In the genomic region with DNA sequence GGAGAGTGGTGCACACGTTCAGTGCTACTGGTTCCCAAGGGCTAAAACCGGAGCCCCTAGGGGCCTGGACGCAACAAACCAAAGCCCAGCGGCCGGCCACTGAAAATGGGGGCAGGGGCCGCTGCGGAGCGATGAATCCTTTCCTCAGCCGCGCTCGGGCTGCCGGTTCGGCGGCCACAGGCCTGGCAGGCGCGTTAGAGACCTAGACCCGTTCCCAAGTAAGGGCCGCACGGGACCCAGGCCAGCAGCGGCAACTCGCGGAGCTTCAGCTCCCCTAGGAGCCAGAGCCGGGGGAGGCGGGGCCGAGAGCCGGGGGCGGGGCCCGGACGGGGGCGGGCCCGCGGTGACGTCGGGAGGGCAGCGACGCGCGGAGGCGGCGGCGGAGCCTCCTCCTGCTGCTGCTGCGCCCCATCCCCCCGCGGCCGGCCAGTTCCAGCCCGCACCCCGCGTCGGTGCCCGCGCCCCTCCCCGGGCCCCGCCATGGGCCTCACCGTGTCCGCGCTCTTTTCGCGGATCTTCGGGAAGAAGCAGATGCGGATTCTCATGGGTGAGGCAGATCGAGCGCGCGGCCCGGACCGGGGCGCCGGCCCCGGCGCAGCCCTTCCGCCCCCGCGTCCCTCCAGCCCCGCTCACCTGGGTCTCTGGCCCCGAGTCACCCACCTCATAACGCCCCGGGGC, we compare ENCODE assay signal across 8 cellular contexts. TPM values are rescaled to one million over a fixed set of nuclear protein-coding genes. Genes with fewer than 3 reads are reported as not detected.
DNase-seq lines count a peak whose midpoint lies in the region; ATAC-seq and TF ChIP-seq lines count a peak whose summit lies in the region.

TSS of gene ARF5 (plus strand) at position 393 of the 678 bp plus-strand sequence. CDS start at position 481, 88 bp downstream.

- H3K27me3 ChIP-seq in right cardiac atrium (ENCODE audit: control insufficient read depth, insufficient read depth) (no peaks in the 10 kb centered on the region), rectal smooth muscle tissue (ENCODE audit: control insufficient read depth, insufficient read depth, low read length) (no peaks in the 10 kb centered on the region), vagina (no peaks in the 10 kb centered on the region)

- peak within 1 kb of the TSS; percentile 90 for H3K27ac ChIP-seq in right cardiac atrium (ENCODE audit: low read length)
- H3K27ac ChIP-seq in rectal smooth muscle tissue (ENCODE audit: low read depth, low read length): peak within 1 kb of the TSS; percentile 95
- H3K27ac ChIP-seq in vagina: peak within 1 kb of the TSS; percentile 93

- peak; percentile 71 for TF ChIP-seq POLR2A in GM15510 (IDR thresholded peaks at IDR 0.05; ENCODE audit: borderline replicate concordance, extremely low read depth, insufficient read length)
- peak in 1 of 2 donors; percentile 30 for TF ChIP-seq POLR2A in vagina (IDR thresholded peaks at IDR 0.05)

- WGBS in right cardiac atrium: under 1% methylated on average over 77 of the region's 77 CpGs

- H3K4me1 ChIP-seq in right cardiac atrium (ENCODE audit: control insufficient read depth, insufficient read depth, low read length): peaks cover 13% of the 10 kb centered on the region
- H3K4me1 ChIP-seq in rectal smooth muscle tissue (ENCODE audit: control insufficient read depth, insufficient read depth, low read length): peaks cover 27% of the 10 kb centered on the region
- H3K4me1 ChIP-seq in vagina: peaks cover 47% of the 10 kb centered on the region

- DNase-seq in NCI-H146 (lab: John Stamatoyannopoulos, UW) (peak; percentile 80), anterior cingulate cortex (lab: John Stamatoyannopoulos, UW) (peak; percentile 20 to 92 (median 84)), right cardiac atrium (peak; percentile 90 to 97 (median 95)), vagina (ENCODE audit: extremely low spot score in 2 of 2) (no peak)

- TF ChIP-seq CTCF in vagina (IDR thresholded peaks at IDR 0.05): no peak

- ATAC-seq in HG02840 (IDR thresholded peaks at IDR 0.05; ENCODE audit: low FRiP score, unreplicated experiment) (peak; percentile 68), right cardiac atrium (peak; percentile 94 to 96)

- H3K9me3 ChIP-seq in right cardiac atrium (ENCODE audit: control insufficient read depth, low read length) (no peaks in the 10 kb centered on the region), vagina (no peaks in the 10 kb centered on the region)

- intact Hi-C loops in T-helper 2 cell treated with Interferon-gamma antibody and Interleukin-4, amounts not matched to agents 100 ng/mL and 5 ng/mL, for 36 hours (cut with micrococcal nuclease): loop anchor here (1.0 to 10.0 kb wide), 5 partner anchors 64 to 869 kb away; partner anchors contain the start of genes HILPDA, SND1 and ZNF800
- intact Hi-C loops in right cardiac atrium (cut with DNase I): no loop called here
- intact Hi-C loops in vagina (cut with DNase I): loop anchor here (5.0 kb wide), 1 partner anchor 64 kb away; the partner anchor contains the start of gene SND1

- peak within 1 kb of the TSS; percentile 76 for H3K9ac ChIP-seq in rectal smooth muscle tissue (ENCODE audit: low read length)

- peaks cover 8% of the 10 kb centered on the region for H3K36me3 ChIP-seq in rectal smooth muscle tissue (ENCODE audit: control insufficient read depth, insufficient read depth, low read length)
- H3K36me3 ChIP-seq in vagina: peaks cover 0 to 22% of the 10 kb centered on the region in 2 donors

- peak within 1 kb of the TSS; percentile 94 for H3K4me3 ChIP-seq in right cardiac atrium (ENCODE audit: low read length)
- H3K4me3 ChIP-seq in rectal smooth muscle tissue (ENCODE audit: low read length): peak within 1 kb of the TSS; percentile 92
- peak within 1 kb of the TSS; percentile 99 for H3K4me3 ChIP-seq in vagina

RNA-seq across cellular contexts. Expression of gene ARF5, which starts in this region (rescaled TPM):
- total RNA-seq in T-helper 2 cell treated with Interferon-gamma antibody and Interleukin-4, amounts not matched to agents 100 ng/mL and 5 ng/mL, for 36 hours: 102 and 118 TPM in 2 replicates
- total RNA-seq in right cardiac atrium (10 to 100 TPM; 70.4 to 88.0 (median 81.2) TPM), vagina (137 TPM)
- polyA plus RNA-seq in right cardiac atrium: 129 TPM

Comparison
In these comparisons a context has a peak if more than half of its experiments do, and no peak if none do; other contexts are left out.
1. DNase-seq: peak in NCI-H146 (single experiment), anterior cingulate cortex (58 of 58) and right cardiac atrium (3 of 3); none in vagina (0 of 2).
2. intact Hi-C loops: an anchor here in T-helper 2 cell treated with Interferon-gamma antibody and Interleukin-4, amounts not matched to agents 100 ng/mL and 5 ng/mL, for 36 hours (1.0 to 10.0 kb wide) and vagina (5.0 kb wide); none called in right cardiac atrium.
3. Peak in every context shown above with its lines, with median percentiles within 50 percentile points of each other: H3K27ac ChIP-seq and H3K4me3 ChIP-seq.